Comparison of ENCODE assay signal across 29 cellular contexts in the genomic region with DNA sequence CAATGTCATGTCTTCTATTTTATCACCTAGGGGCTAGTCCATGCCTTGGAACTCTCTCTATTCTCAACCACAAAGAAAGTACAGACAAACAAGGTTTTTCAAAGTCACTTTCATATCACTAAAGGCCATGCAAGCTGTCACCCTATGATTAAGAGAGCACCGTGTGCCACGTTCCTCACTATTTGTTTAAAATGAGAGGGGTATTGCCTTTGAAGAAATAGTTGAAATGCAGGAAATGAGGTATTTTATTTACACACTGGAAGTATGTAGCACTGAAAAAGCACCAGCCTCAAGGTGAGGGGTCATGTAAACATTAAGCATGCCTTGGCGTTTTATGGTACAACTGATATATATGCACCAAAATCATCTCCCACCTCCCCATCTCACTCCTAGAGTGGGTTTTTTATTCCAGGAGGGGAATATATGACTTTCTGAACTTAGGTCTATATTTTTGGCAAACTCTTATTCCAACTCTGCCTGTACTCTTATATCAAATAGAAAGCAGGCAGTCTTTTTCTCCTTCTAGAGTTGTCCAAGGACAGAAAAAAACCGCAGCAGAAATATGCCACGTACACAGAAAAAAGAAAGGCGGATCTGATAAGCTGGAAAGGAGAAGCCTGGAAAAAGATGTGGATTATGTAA. TPM values are rescaled to one million over a fixed set of nuclear protein-coding genes. Genes with fewer than 3 reads are reported as not detected.
DNase-seq lines count a peak whose midpoint lies in the region; ATAC-seq, FAIRE-seq and TF ChIP-seq lines count a peak whose summit lies in the region.
"Had no signal": no experiment of that assay in that cellular context is flagged by ENCODE, and none has a peak within 500 bp of the region (broad histone marks: within the 10 kb centered on the region; RNA-seq: fewer than 3 reads in every experiment).

No MANE protein-coding gene starts in this region.

- H3K27me3 ChIP-seq in AG04450 (ENCODE audit: control insufficient read depth, insufficient read depth, low read length): no peaks in the 10 kb centered on the region
- H3K27me3 ChIP-seq in dorsolateral prefrontal cortex: peaks cover 0 to 3% (median 0%) of the 10 kb centered on the region in 45 donors
- H3K27me3 ChIP-seq: colonic mucosa, upper lobe of right lung had no signal

- intact Hi-C loops in dorsolateral prefrontal cortex (cut with DNase I): no loop called here
- intact Hi-C loops in Right ventricle myocardium inferior (cut with DNase I): no loop called here

- TF ChIP-seq CTCF in AG04450 (IDR thresholded peaks at IDR 0.05; ENCODE audit: low read depth, low read length) (no peak), dorsolateral prefrontal cortex (IDR thresholded peaks at IDR 0.05 in 54 of 56, conservative IDR thresholded peaks at IDR 0.05 in 2 of 56; ENCODE audit: low read depth in 1 of 56, partially characterized antibody in 56 of 56) (no peak)

- no peak for ATAC-seq in Right ventricle myocardium inferior
- ATAC-seq: activated CD8-positive, alpha-beta T cell treated with anti-CD3 and anti-CD28 coated beads, Interleukin-2, amount 10 ng/mL, durations not matched to agents 7 days and 5 days; activated T-cell treated with anti-CD3 and anti-CD28 coated beads, Interleukin-2, amount 50 U/mL, for 4 hours; Panc1; stimulated activated naive CD8-positive, alpha-beta T cell treated with anti-CD3 and anti-CD28 coated beads, Interleukin-15, amount 100 ng/mL, for 72 hours had no signal

- no peak for TF ChIP-seq POLR2A in GM12891 (IDR thresholded peaks at IDR 0.05; ENCODE audit: low read depth, low read length)

- peak overlapping the region; percentile 40 for H3K27ac ChIP-seq in AG04450 (ENCODE audit: low read depth, low read length)
- H3K27ac ChIP-seq in dorsolateral prefrontal cortex: peak overlapping the region in 36 of 59 donors; percentile 3 to 76 (median 42)
- H3K27ac ChIP-seq: colonic mucosa, KMS-11, upper lobe of right lung had no signal

- CTCF ChIA-PET in AG04450 (lab: Charles Lee): interaction anchor here (2.0 to 2.9 kb wide), 2 partner anchors 52 to 77 kb away, joined by 7 to 10 read pairs; no protein-coding TSS in a partner anchor

- DNase-seq in AG04450 (ENCODE audit: low read depth, low spot score) (no peak), OCI-M2 (lab: John Stamatoyannopoulos, UW; ENCODE audit: unreplicated experiment) (peak; percentile 13), dorsolateral prefrontal cortex (no peak), left kidney (ENCODE audit: low read depth, low spot score) (peak; percentile 21), GM12891 (ENCODE audit: insufficient read length, low spot score) (no peak), Right ventricle myocardium inferior (ENCODE audit: missing footprints) (no peak), germinal center (ENCODE audit: low spot score) (no peak)
- DNase-seq in NK-92 treated with Interleukin-12 subunit alpha and Interleukin-12 subunit beta, amount 100 ng/mL, for 24 hours (lab: John Stamatoyannopoulos, UW): no peak
- DNase-seq: activated B cell treated with CpG ODN at 0.5 μM for 24 hours; activated CD8-positive, alpha-beta T cell treated with anti-CD3 and anti-CD28 coated beads, Interleukin-2, amount 10 ng/mL, durations not matched to agents 7 days and 5 days; activated naive CD4-positive, alpha-beta T cell treated with anti-CD3 and anti-CD28 coated beads for 36 hours; activated T-cell treated with anti-CD3 and anti-CD28 coated beads, Interleukin-2, amount 50 U/mL, for 4 hours; BE2C; colonic mucosa; COR-L47; EL; HCEC 1CT; left cardiac atrium; NCI-H187; NCI-H2227 treated with DMSO at 0.1 percent for 48 hours; NCI-H748 treated with DMSO at 0.1 percent for 48 hours; stimulated activated CD4-positive, alpha-beta T cell treated with anti-CD3 and anti-CD28 coated beads, Interleukin-4, amount 100 ng/mL, for 1 hour; stimulated activated naive CD8-positive, alpha-beta T cell treated with anti-CD3 and anti-CD28 coated beads, Interleukin-15, amount 100 ng/mL, for 72 hours; upper lobe of right lung had no signal

- POLR2A ChIA-PET in AG04450 (lab: Yijun Ruan, JAX): interaction anchor here (1.1 kb wide), 1 partner anchor 52 kb away, joined by 3 read pairs; no protein-coding TSS in a partner anchor

- FAIRE-seq in GM12891 (lab: Jason Lieb, UNC): no peak
- FAIRE-seq: A204.1 had no signal

- H3K4me3 ChIP-seq in AG04450 (ENCODE audit: low read depth, low read length) (no peak overlapping the region), dorsolateral prefrontal cortex (no peak overlapping the region)
- H3K4me3 ChIP-seq: colonic mucosa, upper lobe of right lung had no signal

- no peaks in the 10 kb centered on the region for H3K9me3 ChIP-seq in AG04450 (ENCODE audit: control insufficient read depth, insufficient read depth, low read length)
- H3K9me3 ChIP-seq: BE2C, colonic mucosa, upper lobe of right lung had no signal

TF ChIP-seq in GM12891, 5 proteins besides CTCF, POLR2A, EP300 and RAD21:
- no peak for TF ChIP-seq PAX5 (IDR thresholded peaks at IDR 0.05; ENCODE audit: insufficient read depth, low read length, severe bottlenecking)
- TF ChIP-seq TAF1 (IDR thresholded peaks at IDR 0.05; ENCODE audit: low read depth, low read length): no peak
- TF ChIP-seq POLR2AphosphoS5 (IDR thresholded peaks at IDR 0.05; ENCODE audit: low read depth, low read length): no peak
- no peak for TF ChIP-seq POU2F2 (IDR thresholded peaks at IDR 0.05; ENCODE audit: low read depth, low read length)
- no peak for TF ChIP-seq SPI1 (IDR thresholded peaks at IDR 0.05; ENCODE audit: low read depth, low read length)
TF ChIP-seq in GM12891: peak in this region for 0.

RNA-seq across cellular contexts. Expression of a gene that starts 53.5 kb away (rescaled TPM):
- 0.77 and 0.86 TPM in 2 replicates for polyA plus RNA-seq in AG04450 (2011; rRNA removed)
- polyA minus RNA-seq in AG04450 (2011; rRNA and poly(A)+ RNA removed): 0.28 and 0.39 TPM in 2 replicates
- total RNA-seq in dorsolateral prefrontal cortex (1,000 to 10,000 TPM in 28 of 120 experiments, 100 to 1,000 TPM in 92; 228 to 1,187 (median 876) TPM), Right ventricle myocardium inferior (10.4 TPM)
- 0.04 TPM for polyA plus RNA-seq in GM12891 (2012; ENCODE audit: low read depth, missing spikeins)
- total RNA-seq: activated B cell treated with CpG ODN at 0.5 μM for 24 hours; activated CD8-positive, alpha-beta T cell treated with anti-CD3 and anti-CD28 coated beads, Interleukin-2, amount 10 ng/mL, durations not matched to agents 7 days and 5 days; activated naive CD4-positive, alpha-beta T cell treated with anti-CD3 and anti-CD28 coated beads for 36 hours; activated T-cell treated with anti-CD3 and anti-CD28 coated beads, Interleukin-2, amount 50 U/mL, for 4 hours; mononuclear cell; pulmonary artery endothelial cell had no signal

Comparison
In these comparisons a context has a peak if more than half of its experiments do, and no peak if none do; other contexts are left out.
1. DNase-seq: peak in OCI-M2 (single experiment) and left kidney (single experiment); none in AG04450 (single experiment), dorsolateral prefrontal cortex (0 of 10), GM12891 (single experiment), Right ventricle myocardium inferior (single experiment), NK-92 treated with Interleukin-12 subunit alpha and Interleukin-12 subunit beta, amount 100 ng/mL, for 24 hours (single experiment) and germinal center (single experiment).
2. RNA of a gene that starts 53.5 kb away (total RNA-seq): 228 to 1,187 TPM in dorsolateral prefrontal cortex; 10.4 TPM in Right ventricle myocardium inferior (single experiment); every median in the first group is over 10 times any median in the second.